ENCODE assay signal across 8 cellular contexts in genomic region chr22:43013355-43014061, GRCh38. TPM values are rescaled to one million over a fixed set of nuclear protein-coding genes. Genes with fewer than 3 reads are reported as not detected.
DNase-seq lines count a peak whose midpoint lies in the region; ATAC-seq and TF ChIP-seq lines count a peak whose summit lies in the region.

No MANE protein-coding gene starts in this region.

- H3K27me3 ChIP-seq in thyroid gland, result no peaks in the 10 kb centered on the region

- H3K4me1 Mint-ChIP-seq in activated T-cell treated with anti-CD3 and anti-CD28 coated beads, Interleukin-2, amount 50 U/mL, for 24 hours (ENCODE audit: low read depth), result peaks cover 38% of the 10 kb centered on the region
- peaks cover 40% of the 10 kb centered on the region for H3K4me1 Mint-ChIP-seq in activated naive CD8-positive, alpha-beta T cell (ENCODE audit: low read depth)

- no peaks in the 10 kb centered on the region for H3K9me3 Mint-ChIP-seq in activated T-cell treated with anti-CD3 and anti-CD28 coated beads, Interleukin-2, amount 50 U/mL, for 24 hours
- no peaks in the 10 kb centered on the region for H3K9me3 Mint-ChIP-seq in activated naive CD8-positive, alpha-beta T cell (ENCODE audit: low read depth)

- peak overlapping the region; percentile 86 for H3K27ac Mint-ChIP-seq in activated T-cell treated with anti-CD3 and anti-CD28 coated beads, Interleukin-2, amount 50 U/mL, for 24 hours
- H3K27ac Mint-ChIP-seq in activated naive CD8-positive, alpha-beta T cell, result peak overlapping the region; percentile 81

- H3K9me3 ChIP-seq in thyroid gland, result no peaks in the 10 kb centered on the region

- H3K27ac ChIP-seq in thyroid gland, result peak overlapping the region in 2 of 3 donors; percentile 81 to 97

- ATAC-seq in left colon, result peak; percentile 17
- ATAC-seq in GM21390 (IDR thresholded peaks at IDR 0.05; ENCODE audit: unreplicated experiment), result no peak

- DNase-seq in activated T-cell treated with anti-CD3 and anti-CD28 coated beads, Interleukin-2, amount 50 U/mL, for 24 hours, result no peak
- no peak for DNase-seq in activated T-cell treated with anti-CD3 and anti-CD28 coated beads for 4 hours
- no peak for DNase-seq in left colon
- DNase-seq in thyroid gland, result no peak
- DNase-seq in NCI-H1930 (lab: John Stamatoyannopoulos, UW), result no peak
- DNase-seq in NCI-H2107 (lab: John Stamatoyannopoulos, UW), result no peak

- WGBS in thyroid gland, 2 donors, result 36 to 40% methylated on average over 9 of the region's 9 CpGs

- no peak for TF ChIP-seq POLR2A in thyroid gland (IDR thresholded peaks at IDR 0.05)

- H3K27me3 Mint-ChIP-seq in activated T-cell treated with anti-CD3 and anti-CD28 coated beads, Interleukin-2, amount 50 U/mL, for 24 hours, result no peaks in the 10 kb centered on the region
- H3K27me3 Mint-ChIP-seq in activated naive CD8-positive, alpha-beta T cell, result no peaks in the 10 kb centered on the region

- no peaks in the 10 kb centered on the region for H3K36me3 ChIP-seq in thyroid gland

- H3K4me1 ChIP-seq in thyroid gland, result peaks cover 50 to 57% of the 10 kb centered on the region in 2 donors

- intact Hi-C loops in left colon (cut with DNase I, micrococcal nuclease), result no loop called here
- intact Hi-C loops in thyroid gland (cut with DNase I), result no loop called here

- no peak for TF ChIP-seq CTCF in thyroid gland (IDR thresholded peaks at IDR 0.05)

- H3K36me3 Mint-ChIP-seq in activated T-cell treated with anti-CD3 and anti-CD28 coated beads, Interleukin-2, amount 50 U/mL, for 24 hours (ENCODE audit: low read depth), result peaks cover 2% of the 10 kb centered on the region
- no peaks in the 10 kb centered on the region for H3K36me3 Mint-ChIP-seq in activated naive CD8-positive, alpha-beta T cell

- H3K4me3 ChIP-seq in thyroid gland (replicated peaks in 1 of 3), result peak overlapping the region in 2 of 3 donors; percentile 35 to 86

- peak overlapping the region; percentile 91 for H3K4me3 Mint-ChIP-seq in activated T-cell treated with anti-CD3 and anti-CD28 coated beads, Interleukin-2, amount 50 U/mL, for 24 hours
- H3K4me3 Mint-ChIP-seq in activated naive CD8-positive, alpha-beta T cell, result peak overlapping the region; percentile 92

RNA-seq across cellular contexts. Expression of gene PACSIN2, which starts 1.4 kb away (rescaled TPM):
- 100 to 1,000 TPM; 191 to 219 TPM for total RNA-seq in left colon
- 10 to 100 TPM; 75.4 to 90.1 (median 87.9) TPM for total RNA-seq in thyroid gland
